In genomic region chr5:94901071-94901979, GRCh38 we compare ENCODE assay signal across 8 cellular contexts.
DNase-seq lines count a peak whose midpoint lies in the region; ATAC-seq, FAIRE-seq and TF ChIP-seq lines count a peak whose summit lies in the region.

No MANE protein-coding gene starts in this region.

- DNase-seq in GM12892 (ENCODE audit: insufficient read length): no peak
- DNase-seq in HTR-8/SVneo (ENCODE audit: insufficient read length, low spot score): peak; percentile 19
- no peak for DNase-seq in NCI-H524 treated with DMSO at 0.1 percent for 48 hours (lab: John Stamatoyannopoulos, UW)
- no peak for DNase-seq in stomach
- DNase-seq in RPMI8226: no peak
- DNase-seq in left lobe of liver (ENCODE audit: low spot score): no peak

- H3K4me3 ChIP-seq in gastroesophageal sphincter (no peak overlapping the region), stomach (no peak overlapping the region)

- H3K36me3 ChIP-seq in gastroesophageal sphincter (no peaks in the 10 kb centered on the region), stomach (peaks cover 0 to 9% (median 5%) of the 10 kb centered on the region in 4 donors)

- intact Hi-C loops in stomach (cut with DNase I; ENCODE audit: low total_unique reads): no loop called here

- H3K4me1 ChIP-seq in gastroesophageal sphincter (no peaks in the 10 kb centered on the region), stomach (no peaks in the 10 kb centered on the region)

- H3K27me3 ChIP-seq in gastroesophageal sphincter: no peaks in the 10 kb centered on the region
- H3K27me3 ChIP-seq in stomach: no peaks in the 10 kb centered on the region

- TF ChIP-seq CTCF in gastroesophageal sphincter (IDR thresholded peaks at IDR 0.05) (no peak), stomach (IDR thresholded peaks at IDR 0.05) (no peak)

- ATAC-seq in GM21825 (IDR thresholded peaks at IDR 0.05; ENCODE audit: unreplicated experiment): peak; percentile 83
- ATAC-seq in gastroesophageal sphincter: peak; percentile 79
- no peak for ATAC-seq in left lobe of liver

- H3K27ac ChIP-seq in gastroesophageal sphincter: no peak overlapping the region
- H3K27ac ChIP-seq in stomach: no peak overlapping the region

- H3K9me3 ChIP-seq in gastroesophageal sphincter: no peaks in the 10 kb centered on the region
- H3K9me3 ChIP-seq in stomach: no peaks in the 10 kb centered on the region

- WGBS in gastroesophageal sphincter (ENCODE audit: low coverage in 1 of 2), 2 donors: 61 to 66% methylated on average over 7 to 8 of the region's 8 CpGs
- 65 to 72% (median 68%) methylated on average over 8 of the region's 8 CpGs for WGBS in stomach, 5 donors

- FAIRE-seq in GM12892 (lab: Jason Lieb, UNC) (peak; percentile 74), HTR-8/SVneo (lab: Jason Lieb, UNC) (no peak)

- no peak for TF ChIP-seq EP300 in gastroesophageal sphincter (IDR thresholded peaks at IDR 0.05)
- no peak for TF ChIP-seq EP300 in stomach (IDR thresholded peaks at IDR 0.05)

- TF ChIP-seq POLR2A in GM12892 (IDR thresholded peaks at IDR 0.05; ENCODE audit: low read depth, low read length) (no peak), gastroesophageal sphincter (IDR thresholded peaks at IDR 0.05) (no peak), stomach (IDR thresholded peaks at IDR 0.05) (no peak)
